ENCODE assay signal across 31 cellular contexts in genomic region chr17:38981640-38982039, GRCh38. TPM values are rescaled to one million over a fixed set of nuclear protein-coding genes. Genes with fewer than 3 reads are reported as not detected.
A peak's percentile ranks its signal among the peaks of the same experiment; 100 is the strongest.
DNase-seq lines count a peak whose midpoint lies in the region; FAIRE-seq and TF ChIP-seq lines count a peak whose summit lies in the region.
"Had no signal": no experiment of that assay in that cellular context is flagged by ENCODE, and none has a peak within 500 bp of the region (broad histone marks: within the 10 kb centered on the region; RNA-seq: fewer than 3 reads in every experiment).

No MANE protein-coding gene starts in this region.

- H3K27ac ChIP-seq in suprapubic skin (peak overlapping the region; percentile 34), spleen (peak overlapping the region in 3 of 8 donors; percentile 29 to 42 (median 41))
- H3K27ac ChIP-seq: C4-2B, KMS-11, PC-9, WERI-Rb-1 had no signal

- TF ChIP-seq EP300 in suprapubic skin (IDR thresholded peaks at IDR 0.05): no peak

- intact Hi-C loops in spleen (cut with DNase I; ENCODE audit: low total_unique reads): loop anchor here (5.0 kb wide), 2 partner anchors 171 to 191 kb away; partner anchors contain the start of gene PLXDC1

- TF ChIP-seq POLR2A in suprapubic skin (IDR thresholded peaks at IDR 0.05): no peak
- no peak for TF ChIP-seq POLR2A in spleen (IDR thresholded peaks at IDR 0.05)
- no peak for TF ChIP-seq POLR2A in GM12891 (IDR thresholded peaks at IDR 0.05; ENCODE audit: low read depth, low read length)

- no peaks in the 10 kb centered on the region for H3K9me3 ChIP-seq in adipocyte (ENCODE audit: control insufficient read depth, low read length)
- H3K9me3 ChIP-seq in suprapubic skin: no peaks in the 10 kb centered on the region
- H3K9me3 ChIP-seq in spleen: no peaks in the 10 kb centered on the region
- H3K9me3 ChIP-seq: Caco-2 had no signal

- H3K4me1 ChIP-seq in adipocyte (ENCODE audit: control insufficient read depth, insufficient read depth, low read length) (peaks cover 19% of the 10 kb centered on the region), suprapubic skin (peaks cover 11% of the 10 kb centered on the region), spleen (peaks cover 0 to 20% (median 6%) of the 10 kb centered on the region in 6 donors)
- H3K4me1 ChIP-seq: Caco-2 had no signal

- no peak for TF ChIP-seq CTCF in suprapubic skin (IDR thresholded peaks at IDR 0.05)
- TF ChIP-seq CTCF in spleen (IDR thresholded peaks at IDR 0.05 in 8 of 11, conservative IDR thresholded peaks at IDR 0.05 in 3 of 11): no peak

- H3K27me3 ChIP-seq in adipocyte (replicated peaks; ENCODE audit: control insufficient read depth, insufficient read depth, low read length) (no peaks in the 10 kb centered on the region), suprapubic skin (no peaks in the 10 kb centered on the region), spleen (replicated peaks in 1 of 7) (peaks cover 0 to 14% (median 0%) of the 10 kb centered on the region in 7 donors)

- H3K36me3 ChIP-seq in adipocyte (ENCODE audit: control insufficient read depth, insufficient read depth, low read length, severe bottlenecking) (no peaks in the 10 kb centered on the region), suprapubic skin (no peaks in the 10 kb centered on the region), spleen (no peaks in the 10 kb centered on the region)
- H3K36me3 ChIP-seq: WERI-Rb-1 had no signal

- DNase-seq in EH (ENCODE audit: low read depth) (peak; percentile 73), adipocyte (ENCODE audit: low read depth) (no peak), islet precursor cell (peak; percentile 35), suprapubic skin (ENCODE audit: low spot score in 2 of 2) (no peak), anterior cingulate cortex (lab: John Stamatoyannopoulos, UW) (no peak), NCI-H526 treated with DMSO at 0.1 percent for 48 hours (lab: John Stamatoyannopoulos, UW) (no peak), spleen (no peak), GM12891 (ENCODE audit: insufficient read length, low spot score) (no peak)
- DNase-seq: activated CD4-positive, alpha-beta T cell treated with anti-CD3 and anti-CD28 coated beads for 48 hours; activated effector memory CD4-positive, alpha-beta T cell treated with anti-CD3 and anti-CD28 coated beads, Interleukin-2, amount 50 U/mL, for 16 hours; activated naive CD8-positive, alpha-beta T cell treated with anti-CD3 and anti-CD28 coated beads, Interleukin-2, amount 10 ng/mL, durations not matched to agents 7 days and 5 days; activated T-cell treated with anti-CD3 and anti-CD28 coated beads, Interleukin-2, amount 50 U/mL, for 1 hour; Caco-2; cerebellar nuclear complex; DMS79 treated with DMSO at 0.1 percent for 48 hours; head of caudate nucleus; kidney glomerular epithelial cell; NCI-H510A; PC-9; SIG-M5; stimulated activated CD8-positive, alpha-beta memory T cell treated with anti-CD3 and anti-CD28 coated beads, Interleukin-4, amount 100 ng/mL, for 48 hours; WERI-Rb-1 had no signal

- H3K9ac ChIP-seq in adipocyte (ENCODE audit: low read length): peak overlapping the region; percentile 41
- H3K9ac ChIP-seq: KMS-11 had no signal

- FAIRE-seq in GM12891 (lab: Jason Lieb, UNC): no peak
- FAIRE-seq: HTR-8/SVneo had no signal

- 57% methylated on average over 2 of the region's 2 CpGs for WGBS in suprapubic skin
- 56 to 89% (median 76%) methylated on average over 2 of the region's 2 CpGs for WGBS in spleen, 5 donors

- no peak overlapping the region for H3K4me3 ChIP-seq in adipocyte (ENCODE audit: low read length)
- no peak overlapping the region for H3K4me3 ChIP-seq in suprapubic skin
- no peak overlapping the region for H3K4me3 ChIP-seq in spleen
- H3K4me3 ChIP-seq: PC-9 had no signal

TF ChIP-seq in GM12891, 5 proteins besides CTCF, POLR2A, EP300 and RAD21:
- TF ChIP-seq POU2F2 (IDR thresholded peaks at IDR 0.05; ENCODE audit: low read depth, low read length) (no peak), TAF1 (IDR thresholded peaks at IDR 0.05; ENCODE audit: low read depth, low read length) (no peak), SPI1 (IDR thresholded peaks at IDR 0.05; ENCODE audit: low read depth, low read length) (no peak), POLR2AphosphoS5 (IDR thresholded peaks at IDR 0.05; ENCODE audit: low read depth, low read length) (no peak), PAX5 (IDR thresholded peaks at IDR 0.05; ENCODE audit: insufficient read depth, low read length, severe bottlenecking) (no peak)
TF ChIP-seq in GM12891: peak in this region for 0.

RNA-seq across cellular contexts. Expression of gene FBXO47, which starts 14.4 kb away (rescaled TPM):
- total RNA-seq in suprapubic skin: not detected
- total RNA-seq in spleen: not detected
- polyA plus RNA-seq in spleen: under 1 TPM in 1 of 3 donors, not detected in 2; 0.06 TPM
- not detected for polyA plus RNA-seq in GM12891 (2012; ENCODE audit: low read depth, missing spikeins)
- total RNA-seq: activated CD8-positive, alpha-beta memory T cell treated with anti-CD3 and anti-CD28 coated beads for 36 hours; Caco-2; endothelial cell of umbilical vein; lung microvascular endothelial cell; PC-9; pulmonary artery endothelial cell; skeletal muscle tissue had no signal
- polyA plus RNA-seq: AG04450, endothelial cell of umbilical vein had no signal

Comparison
In these comparisons a context has a peak if more than half of its experiments do, and no peak if none do; other contexts are left out.
1. DNase-seq: peak in EH (single experiment) and islet precursor cell (single experiment); none in adipocyte (single experiment), suprapubic skin (0 of 2), anterior cingulate cortex (0 of 58), NCI-H526 treated with DMSO at 0.1 percent for 48 hours (single experiment), spleen (single experiment) and GM12891 (single experiment).